10 cellular contexts compared by ENCODE assay signal in the genomic region with DNA sequence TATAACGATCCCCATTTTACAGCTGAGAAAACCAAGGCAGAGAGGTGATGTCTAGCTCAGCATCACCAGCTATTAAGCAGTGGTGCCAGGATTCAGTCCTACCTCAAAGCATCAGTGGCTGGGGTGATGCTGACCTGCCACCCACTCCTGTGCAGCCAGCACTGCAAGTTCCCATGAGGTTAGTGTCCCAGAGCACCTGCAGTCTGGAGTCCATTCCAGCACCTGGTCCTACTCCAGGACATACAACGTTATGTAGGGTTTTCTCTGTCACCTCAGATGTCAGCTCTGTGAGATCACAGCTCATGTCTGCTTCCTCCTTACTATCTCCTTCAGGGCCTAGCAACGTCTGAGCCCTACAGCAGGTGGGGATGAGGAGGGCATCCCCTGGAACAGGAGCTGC.
"Had no signal": no experiment of that assay in that cellular context is flagged by ENCODE, and none has a peak within 500 bp of the region (broad histone marks: within the 10 kb centered on the region; RNA-seq: fewer than 3 reads in every experiment).

No MANE protein-coding gene starts in this region.

- H3K27me3 ChIP-seq: gastrocnemius medialis, thyroid gland had no signal

- H3K36me3 ChIP-seq: gastrocnemius medialis, thyroid gland had no signal

- H3K4me3 ChIP-seq: gastrocnemius medialis, mucosa of descending colon, thyroid gland had no signal

- H3K27ac ChIP-seq: gastrocnemius medialis, thyroid gland had no signal

- H3K9me3 ChIP-seq: gastrocnemius medialis, mucosa of descending colon, thyroid gland had no signal

- DNase-seq: activated naive CD4-positive, alpha-beta T cell treated with anti-CD3 and anti-CD28 coated beads for 36 hours; central memory CD4-positive, alpha-beta T cell; effector memory CD4-positive, alpha-beta T cell; gastrocnemius medialis; naive thymus-derived CD8-positive, alpha-beta T cell; SHP77 treated with DMSO at 0.1 percent for 48 hours; stimulated activated CD4-positive, alpha-beta T cell treated with anti-CD3 and anti-CD28 coated beads, Interleukin-4, amount 100 ng/mL, for 1 hour; stimulated activated CD8-positive, alpha-beta memory T cell treated with anti-CD3 and anti-CD28 coated beads, Interleukin-4, amount 100 ng/mL, for 48 hours; thyroid gland had no signal

- H3K4me1 ChIP-seq: gastrocnemius medialis, thyroid gland had no signal
